In the genomic region with DNA sequence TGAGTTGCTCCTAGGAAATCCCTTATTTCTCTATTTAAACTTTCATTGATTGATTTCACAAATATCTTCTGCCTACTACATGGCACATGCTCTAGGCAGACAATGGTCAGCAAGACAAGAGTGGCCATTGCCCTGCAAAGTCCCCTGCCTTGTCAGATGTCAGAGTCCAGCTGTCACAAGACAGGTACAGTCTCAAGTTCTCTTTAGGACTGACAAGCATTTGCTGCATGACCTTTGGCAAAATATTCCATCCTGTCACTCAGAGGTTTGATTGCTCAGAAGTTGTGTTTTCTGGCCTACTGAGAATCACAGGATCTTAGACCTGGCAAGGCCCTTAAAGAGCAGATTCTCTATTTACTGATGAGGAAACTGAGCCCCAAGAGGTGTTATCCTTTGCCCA, we compare ENCODE assay signal across 20 cellular contexts.
DNase-seq lines count a peak whose midpoint lies in the region; ATAC-seq, FAIRE-seq and TF ChIP-seq lines count a peak whose summit lies in the region.
"Had no signal": no experiment of that assay in that cellular context is flagged by ENCODE, and none has a peak within 500 bp of the region (broad histone marks: within the 10 kb centered on the region; RNA-seq: fewer than 3 reads in every experiment).

No MANE protein-coding gene starts in this region.

- H3K36me3 ChIP-seq in endodermal cell (ENCODE audit: control insufficient read depth, insufficient read depth, low read length) (no peaks in the 10 kb centered on the region), gastrocnemius medialis (no peaks in the 10 kb centered on the region)

- H3K27ac Mint-ChIP-seq in endodermal cell (no peak overlapping the region), osteocyte (ENCODE audit: unreplicated experiment) (peak overlapping the region; percentile 90)
- no peak overlapping the region for H3K27ac Mint-ChIP-seq in effector memory CD8-positive, alpha-beta T cell
- H3K27ac Mint-ChIP-seq: CD4-positive, alpha-beta T cell had no signal

- ATAC-seq in gastrocnemius medialis (peak; percentile 75 to 88), HG03025 (IDR thresholded peaks at IDR 0.05; ENCODE audit: low FRiP score, unreplicated experiment) (no peak)
- no peak for ATAC-seq in effector memory CD8-positive, alpha-beta T cell (replicated peaks)
- ATAC-seq: A549 had no signal

- H3K9me3 Mint-ChIP-seq in endodermal cell: no peaks in the 10 kb centered on the region
- H3K9me3 Mint-ChIP-seq in osteocyte (ENCODE audit: unreplicated experiment): peaks cover 15% of the 10 kb centered on the region
- no peaks in the 10 kb centered on the region for H3K9me3 Mint-ChIP-seq in effector memory CD8-positive, alpha-beta T cell
- H3K9me3 Mint-ChIP-seq: CD4-positive, alpha-beta T cell had no signal

- no peaks in the 10 kb centered on the region for H3K36me3 Mint-ChIP-seq in endodermal cell (ENCODE audit: low read depth)
- H3K36me3 Mint-ChIP-seq in osteocyte (ENCODE audit: unreplicated experiment): peaks cover 10% of the 10 kb centered on the region
- peaks cover 2% of the 10 kb centered on the region for H3K36me3 Mint-ChIP-seq in effector memory CD8-positive, alpha-beta T cell (ENCODE audit: insufficient read depth)

- no peaks in the 10 kb centered on the region for H3K27me3 Mint-ChIP-seq in endodermal cell (ENCODE audit: insufficient read depth)
- no peaks in the 10 kb centered on the region for H3K27me3 Mint-ChIP-seq in osteocyte (ENCODE audit: unreplicated experiment)
- peaks cover 55 to 65% of the 10 kb centered on the region in 2 donors for H3K27me3 Mint-ChIP-seq in effector memory CD8-positive, alpha-beta T cell

- H3K4me1 ChIP-seq in endodermal cell (ENCODE audit: control insufficient read depth, insufficient read depth, low read length) (peaks cover 7% of the 10 kb centered on the region), gastrocnemius medialis (no peaks in the 10 kb centered on the region)
- H3K4me1 ChIP-seq: A549 had no signal

- H3K27ac ChIP-seq in endodermal cell (ENCODE audit: low read depth, low read length) (peak overlapping the region; percentile 62), gastrocnemius medialis (peak overlapping the region in 2 of 4 donors; percentile 61 to 63)
- H3K27ac ChIP-seq: 22Rv1, A549, C4-2B had no signal

- no peak for TF ChIP-seq CTCF in endodermal cell (conservative IDR thresholded peaks at IDR 0.05)
- TF ChIP-seq CTCF in osteocyte (IDR thresholded peaks at IDR 0.05): no peak
- TF ChIP-seq CTCF in gastrocnemius medialis (IDR thresholded peaks at IDR 0.05 in 4 of 5, conservative IDR thresholded peaks at IDR 0.05 in 1 of 5): no peak

- intact Hi-C loops in gastrocnemius medialis (cut with DNase I; ENCODE audit: low total_unique reads) (no loop called here), posterior cingulate gyrus (cut with DNase I) (loop anchor here (10.0 kb wide), 1 partner anchor 105 kb away; no protein-coding TSS in a partner anchor)

- CTCF ChIA-PET in HEK293T (lab: Yijun Ruan, JAX): no interaction called here

- no peak overlapping the region for H3K4me3 Mint-ChIP-seq in endodermal cell
- no peak overlapping the region for H3K4me3 Mint-ChIP-seq in osteocyte (ENCODE audit: unreplicated experiment)
- no peak overlapping the region for H3K4me3 Mint-ChIP-seq in effector memory CD8-positive, alpha-beta T cell
- H3K4me3 Mint-ChIP-seq: CD4-positive, alpha-beta T cell; H9 had no signal

- POLR2A ChIA-PET in HEK293T (lab: Yijun Ruan, JAX): no interaction called here

- H3K9me3 ChIP-seq in endodermal cell (ENCODE audit: control insufficient read depth, low read length): no peaks in the 10 kb centered on the region
- no peaks in the 10 kb centered on the region for H3K9me3 ChIP-seq in gastrocnemius medialis
- H3K9me3 ChIP-seq: A549 had no signal

- H3K27me3 ChIP-seq in endodermal cell (ENCODE audit: control insufficient read depth, insufficient read depth, low read length, poor library complexity, severe bottlenecking): no peaks in the 10 kb centered on the region
- no peaks in the 10 kb centered on the region for H3K27me3 ChIP-seq in gastrocnemius medialis

- TF ChIP-seq POLR2A in gastrocnemius medialis (IDR thresholded peaks at IDR 0.05) (no peak), GM12892 (IDR thresholded peaks at IDR 0.05; ENCODE audit: low read depth, low read length) (no peak)

- in situ Hi-C loops in gastrocnemius medialis (cut with MboI; ENCODE audit: low sequenced_read_pairs in 4 of 4): loop anchor here in 1 of 4 donors (25.0 kb wide), 1 partner anchor 117 kb away; no protein-coding TSS in a partner anchor

- no peak overlapping the region for H3K9ac ChIP-seq in endodermal cell (ENCODE audit: extremely low read depth, low read length, poor library complexity, severe bottlenecking)

- DNase-seq in HEK293T (ENCODE audit: extremely low spot score) (no peak), endodermal cell (no peak), osteocyte (ENCODE audit: extremely low spot score, unreplicated experiment) (no peak), gastrocnemius medialis (peak in 1 of 2 donors; percentile 27), posterior cingulate gyrus (no peak), GM12892 (ENCODE audit: insufficient read length) (no peak)
- DNase-seq in effector memory CD8-positive, alpha-beta T cell: no peak
- DNase-seq: AML-193; CD4-positive, alpha-beta T cell; DMS153; DMS79; GDM1; H9; IMR-90 had no signal

- H3K4me3 ChIP-seq in endodermal cell (ENCODE audit: low read length) (no peak overlapping the region), gastrocnemius medialis (no peak overlapping the region)
- H3K4me3 ChIP-seq: A549 had no signal

- no peak for FAIRE-seq in GM12892 (lab: Jason Lieb, UNC)
- FAIRE-seq: A549, H1, HTR-8/SVneo had no signal

- peaks cover 20% of the 10 kb centered on the region for H3K4me1 Mint-ChIP-seq in endodermal cell
- H3K4me1 Mint-ChIP-seq in osteocyte (ENCODE audit: unreplicated experiment): peaks cover 52% of the 10 kb centered on the region
- H3K4me1 Mint-ChIP-seq in effector memory CD8-positive, alpha-beta T cell (ENCODE audit: low read depth in 2 of 2): no peaks in the 10 kb centered on the region

TF ChIP-seq in HEK293T, 16 proteins besides CTCF, POLR2A, EP300 and RAD21:
- no peak for TF ChIP-seq L3MBTL2 (conservative IDR thresholded peaks at IDR 0.05)
- no peak for TF ChIP-seq ELF4 (IDR thresholded peaks at IDR 0.05)
- TF ChIP-seq, protein P1, sequence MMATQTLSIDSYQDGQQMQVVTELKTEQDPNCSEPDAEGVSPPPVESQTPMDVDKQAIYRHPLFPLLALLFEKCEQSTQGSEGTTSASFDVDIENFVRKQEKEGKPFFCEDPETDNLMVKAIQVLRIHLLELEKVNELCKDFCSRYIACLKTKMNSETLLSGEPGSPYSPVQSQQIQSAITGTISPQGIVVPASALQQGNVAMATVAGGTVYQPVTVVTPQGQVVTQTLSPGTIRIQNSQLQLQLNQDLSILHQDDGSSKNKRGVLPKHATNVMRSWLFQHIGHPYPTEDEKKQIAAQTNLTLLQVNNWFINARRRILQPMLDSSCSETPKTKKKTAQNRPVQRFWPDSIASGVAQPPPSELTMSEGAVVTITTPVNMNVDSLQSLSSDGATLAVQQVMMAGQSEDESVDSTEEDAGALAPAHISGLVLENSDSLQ (IDR thresholded peaks at IDR 0.05): peak; percentile 54
TF ChIP-seq in HEK293T: peak in this region for 1.

Comparison
In these comparisons a context has a peak if more than half of its experiments do, and no peak if none do; other contexts are left out.
1. ATAC-seq: peak in gastrocnemius medialis (2 of 2); none in HG03025 (single experiment) and effector memory CD8-positive, alpha-beta T cell (single experiment).